12 cellular contexts compared by ENCODE assay signal in the genomic region with DNA sequence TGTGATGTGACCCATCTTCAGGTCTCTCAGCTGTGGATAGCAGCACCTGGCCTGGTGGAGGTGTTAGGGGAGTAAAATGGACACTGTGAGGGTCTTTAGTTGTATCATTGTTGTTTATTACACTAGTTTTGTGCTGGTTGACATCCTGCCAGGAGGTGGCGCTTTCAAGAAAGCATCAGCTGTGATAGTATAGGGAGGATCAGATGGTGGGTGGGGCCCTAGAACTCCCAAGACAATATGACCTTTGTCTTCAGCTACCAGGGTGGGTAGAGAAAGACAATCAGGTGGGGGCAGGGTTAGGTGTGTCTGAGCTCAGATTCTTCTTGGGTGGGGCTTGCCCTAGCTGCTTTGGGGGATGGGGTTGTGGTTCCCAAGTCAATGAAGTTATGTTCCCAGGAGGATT.
A peak's percentile ranks its signal among the peaks of the same experiment; 100 is the strongest.
DNase-seq lines count a peak whose midpoint lies in the region; ATAC-seq and TF ChIP-seq lines count a peak whose summit lies in the region.
"Had no signal": no experiment of that assay in that cellular context is flagged by ENCODE, and none has a peak within 500 bp of the region (broad histone marks: within the 10 kb centered on the region; RNA-seq: fewer than 3 reads in every experiment).

No MANE protein-coding gene starts in this region.

- TF ChIP-seq CTCF in H9 (conservative IDR thresholded peaks at IDR 0.05) (peak; percentile 76), WTC11 (IDR thresholded peaks at IDR 0.05) (no peak), mucosa of descending colon (IDR thresholded peaks at IDR 0.05) (no peak), tibial nerve (IDR thresholded peaks at IDR 0.05) (no peak)

- no peak overlapping the region for H3K23ac ChIP-seq in H9 (ENCODE audit: insufficient read length, low read depth, low read length)

- peaks cover 0 to 58% (median 21%) of the 10 kb centered on the region in 3 experiments; a peak in 5 of 7 replicates for H3K36me3 Mint-ChIP-seq in H9 (ENCODE audit: insufficient read depth in 1 of 3, low read depth in 3 of 3)
- H3K36me3 Mint-ChIP-seq in WTC11, result peaks cover 10% of the 10 kb centered on the region
- H3K36me3 Mint-ChIP-seq: naive thymus-derived CD4-positive, alpha-beta T cell had no signal

- H2BK12ac ChIP-seq in H9 (ENCODE audit: insufficient read length, low read depth, low read length), result no peak overlapping the region

- intact Hi-C loops in mucosa of descending colon (cut with DNase I, micrococcal nuclease), result no loop called here

- POLR2A ChIA-PET in WTC11 (lab: Charles Lee), result no interaction called here

- H3T11ph ChIP-seq in H9 (ENCODE audit: low read length), result no peak overlapping the region

- H2AK5ac ChIP-seq in H9 (ENCODE audit: insufficient read length, low read length), result no peak overlapping the region

- H3K4me1 ChIP-seq in H9 (ENCODE audit: insufficient read depth, low read length) (no peaks in the 10 kb centered on the region), mucosa of descending colon (ENCODE audit: low read depth) (no peaks in the 10 kb centered on the region), tibial nerve (no peaks in the 10 kb centered on the region)
- H3K4me1 ChIP-seq: uterus had no signal

- no peak overlapping the region for H2BK120ac ChIP-seq in H9 (ENCODE audit: low read depth, low read length, poor library complexity, severe bottlenecking)

- H3K27ac ChIP-seq in H9 (ENCODE audit: insufficient read length, low read depth, low read length) (no peak overlapping the region), tibial nerve (no peak overlapping the region)
- H3K27ac ChIP-seq: uterus had no signal

- TF ChIP-seq EP300 in tibial nerve (IDR thresholded peaks at IDR 0.05), result no peak

- H3K23me2 ChIP-seq in H9 (ENCODE audit: insufficient read length, low read depth, low read length, poor library complexity, severe bottlenecking), result no peaks in the 10 kb centered on the region

- H3K79me1 ChIP-seq in H9 (ENCODE audit: insufficient read depth, low read depth, low read length, poor library complexity, severe bottlenecking), result no peaks in the 10 kb centered on the region

- H3K4me2 ChIP-seq in H9 (ENCODE audit: insufficient read depth, insufficient read length, low read length), result no peak overlapping the region

- peak; percentile 64 for ATAC-seq in WTC11
- peak; percentile 87 for ATAC-seq in mucosa of descending colon
- ATAC-seq: naive thymus-derived CD4-positive, alpha-beta T cell had no signal

- no peak for TF ChIP-seq POLR2A in tibial nerve (IDR thresholded peaks at IDR 0.05)

- H2BK20ac ChIP-seq in H9 (ENCODE audit: low read depth, low read length, poor library complexity, severe bottlenecking), result no peak overlapping the region

- no peak overlapping the region for H3K9ac ChIP-seq in H9 (ENCODE audit: extremely low read depth, insufficient read length, low read length)

- H2BK5ac ChIP-seq in H9 (ENCODE audit: insufficient read length, low read length), result no peak overlapping the region

- H3K4me3 ChIP-seq in mucosa of descending colon, result no peak overlapping the region
- H3K4me3 ChIP-seq in tibial nerve, result no peak overlapping the region
- H3K4me3 ChIP-seq: uterus had no signal

- H3K56ac ChIP-seq in H9 (ENCODE audit: insufficient read length, low read depth, low read length), result no peak overlapping the region

- H3K4me1 Mint-ChIP-seq in H9 (peaks cover 23 to 31% of the 10 kb centered on the region in 2 experiments), WTC11 (peaks cover 16% of the 10 kb centered on the region)

- H3K18ac ChIP-seq in H9 (ENCODE audit: insufficient read length, low read depth, low read length), result no peak overlapping the region

- H4K5ac ChIP-seq in H9 (ENCODE audit: insufficient read length, low read depth, low read length), result no peak overlapping the region

- H3K27me3 Mint-ChIP-seq in H9 (ENCODE audit: low read depth), result no peaks in the 10 kb centered on the region
- no peaks in the 10 kb centered on the region for H3K27me3 Mint-ChIP-seq in WTC11 (ENCODE audit: low read depth)
- H3K27me3 Mint-ChIP-seq: central memory CD8-positive, alpha-beta T cell; naive thymus-derived CD4-positive, alpha-beta T cell had no signal

- H3K9me3 Mint-ChIP-seq in H9, result peaks cover 27 to 64% of the 10 kb centered on the region in 2 experiments
- H3K9me3 Mint-ChIP-seq in WTC11, result peaks cover 21% of the 10 kb centered on the region
- H3K9me3 Mint-ChIP-seq: central memory CD8-positive, alpha-beta T cell had no signal

- H2AFZ ChIP-seq in H9 (ENCODE audit: low read length), result no peak overlapping the region

- CTCF ChIA-PET in WTC11 (lab: Charles Lee), result interaction anchor here (1.9 kb wide), 1 partner anchor 100 kb away, joined by 10 read pairs; no protein-coding TSS in a partner anchor

- H3K9me3 ChIP-seq in H9 (ENCODE audit: control insufficient read depth, low read depth, low read length) (no peaks in the 10 kb centered on the region), mucosa of descending colon (no peaks in the 10 kb centered on the region), tibial nerve (no peaks in the 10 kb centered on the region)
- H3K9me3 ChIP-seq: uterus had no signal

- H4K20me1 ChIP-seq in H9 (ENCODE audit: control insufficient read depth, insufficient read depth, insufficient read length), result no peaks in the 10 kb centered on the region

- peak overlapping the region; percentile 28; the same call in 1 of the 2 replicates for H2BK15ac ChIP-seq in H9 (ENCODE audit: low read depth, low read length)

- DNase-seq in activated CD4-positive, CD25-positive, alpha-beta regulatory T cell treated with anti-CD3 and anti-CD28 coated beads, Interleukin-2, amount 50 U/mL, for 72 hours, result peak; percentile 31
- no peak for DNase-seq in activated CD4-positive, CD25-positive, alpha-beta regulatory T cell (lab: John Stamatoyannopoulos, UW)
- DNase-seq in H9 (peak; percentile 63), WTC11 (ENCODE audit: low spot score) (peak; percentile 36), mucosa of descending colon (peak; percentile 38 to 78 (median 47)), NCI-H1930 (lab: John Stamatoyannopoulos, UW) (no peak), iPS-NIHi7 (ENCODE audit: extremely low spot score) (no peak), tibial nerve (ENCODE audit: low spot score in 2 of 2) (no peak)
- DNase-seq: C1 segment of cervical spinal cord, uterus had no signal

- H3K14ac ChIP-seq in H9 (ENCODE audit: insufficient read depth, low read length), result no peak overlapping the region

- H3K27me3 ChIP-seq in H9 (ENCODE audit: insufficient read depth, low read length) (no peaks in the 10 kb centered on the region), tibial nerve (no peaks in the 10 kb centered on the region)

- H3K4me3 Mint-ChIP-seq in H9 (no peak overlapping the region), WTC11 (no peak overlapping the region)
- H3K4me3 Mint-ChIP-seq: central memory CD8-positive, alpha-beta T cell had no signal

- WGBS in H9 (ENCODE audit: extremely low coverage, insufficient read length, low lambda C conversion rate), result no CpG with 5 or more reads among the region's 1 CpG
- 50 to 100% methylated on average over 1 of the region's 1 CpG for WGBS in tibial nerve, 2 donors

- H3K36me3 ChIP-seq in mucosa of descending colon (ENCODE audit: low read depth) (no peaks in the 10 kb centered on the region), tibial nerve (no peaks in the 10 kb centered on the region)
- H3K36me3 ChIP-seq: uterus had no signal

- H4K8ac ChIP-seq in H9 (replicated peaks; ENCODE audit: insufficient read length, low read depth, low read length), result no peak overlapping the region

- peak overlapping the region in 2 of 3 experiments; percentile 91 to 97; a peak in 4 of 7 replicates for H3K27ac Mint-ChIP-seq in H9
- H3K27ac Mint-ChIP-seq in WTC11, result no peak overlapping the region; the same call in 1 of the 2 replicates
- H3K27ac Mint-ChIP-seq: naive thymus-derived CD4-positive, alpha-beta T cell had no signal

- H4K91ac ChIP-seq in H9 (ENCODE audit: insufficient read length, low read depth, low read length), result no peak overlapping the region

- H3K4ac ChIP-seq in H9 (ENCODE audit: low read depth, low read length), result no peak overlapping the region

- no peaks in the 10 kb centered on the region for H3K79me2 ChIP-seq in H9 (ENCODE audit: insufficient read depth, low read length)

TF ChIP-seq in WTC11, 78 proteins besides CTCF, POLR2A, EP300 and RAD21 (continues in another document):
- TF ChIP-seq, protein P1, sequence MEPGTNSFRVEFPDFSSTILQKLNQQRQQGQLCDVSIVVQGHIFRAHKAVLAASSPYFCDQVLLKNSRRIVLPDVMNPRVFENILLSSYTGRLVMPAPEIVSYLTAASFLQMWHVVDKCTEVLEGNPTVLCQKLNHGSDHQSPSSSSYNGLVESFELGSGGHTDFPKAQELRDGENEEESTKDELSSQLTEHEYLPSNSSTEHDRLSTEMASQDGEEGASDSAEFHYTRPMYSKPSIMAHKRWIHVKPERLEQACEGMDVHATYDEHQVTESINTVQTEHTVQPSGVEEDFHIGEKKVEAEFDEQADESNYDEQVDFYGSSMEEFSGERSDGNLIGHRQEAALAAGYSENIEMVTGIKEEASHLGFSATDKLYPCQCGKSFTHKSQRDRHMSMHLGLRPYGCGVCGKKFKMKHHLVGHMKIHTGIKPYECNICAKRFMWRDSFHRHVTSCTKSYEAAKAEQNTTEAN (CRISPR knock-in tag; IDR thresholded peaks at IDR 0.05), result no peak
- TF ChIP-seq TCF7 (CRISPR knock-in tag; IDR thresholded peaks at IDR 0.05; ENCODE audit: low read depth) (no peak), ZNF396 (CRISPR knock-in tag; IDR thresholded peaks at IDR 0.05; ENCODE audit: borderline replicate concordance) (no peak), CREM (CRISPR knock-in tag; IDR thresholded peaks at IDR 0.05) (no peak)
- TF ChIP-seq, protein P2, sequence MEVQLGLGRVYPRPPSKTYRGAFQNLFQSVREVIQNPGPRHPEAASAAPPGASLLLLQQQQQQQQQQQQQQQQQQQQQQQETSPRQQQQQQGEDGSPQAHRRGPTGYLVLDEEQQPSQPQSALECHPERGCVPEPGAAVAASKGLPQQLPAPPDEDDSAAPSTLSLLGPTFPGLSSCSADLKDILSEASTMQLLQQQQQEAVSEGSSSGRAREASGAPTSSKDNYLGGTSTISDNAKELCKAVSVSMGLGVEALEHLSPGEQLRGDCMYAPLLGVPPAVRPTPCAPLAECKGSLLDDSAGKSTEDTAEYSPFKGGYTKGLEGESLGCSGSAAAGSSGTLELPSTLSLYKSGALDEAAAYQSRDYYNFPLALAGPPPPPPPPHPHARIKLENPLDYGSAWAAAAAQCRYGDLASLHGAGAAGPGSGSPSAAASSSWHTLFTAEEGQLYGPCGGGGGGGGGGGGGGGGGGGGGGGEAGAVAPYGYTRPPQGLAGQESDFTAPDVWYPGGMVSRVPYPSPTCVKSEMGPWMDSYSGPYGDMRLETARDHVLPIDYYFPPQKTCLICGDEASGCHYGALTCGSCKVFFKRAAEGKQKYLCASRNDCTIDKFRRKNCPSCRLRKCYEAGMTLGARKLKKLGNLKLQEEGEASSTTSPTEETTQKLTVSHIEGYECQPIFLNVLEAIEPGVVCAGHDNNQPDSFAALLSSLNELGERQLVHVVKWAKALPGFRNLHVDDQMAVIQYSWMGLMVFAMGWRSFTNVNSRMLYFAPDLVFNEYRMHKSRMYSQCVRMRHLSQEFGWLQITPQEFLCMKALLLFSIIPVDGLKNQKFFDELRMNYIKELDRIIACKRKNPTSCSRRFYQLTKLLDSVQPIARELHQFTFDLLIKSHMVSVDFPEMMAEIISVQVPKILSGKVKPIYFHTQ (CRISPR knock-in tag; IDR thresholded peaks at IDR 0.05), result no peak

Comparison
In these comparisons a context has a peak if more than half of its experiments do, and no peak if none do; other contexts are left out.
1. DNase-seq: peak in activated CD4-positive, CD25-positive, alpha-beta regulatory T cell treated with anti-CD3 and anti-CD28 coated beads, Interleukin-2, amount 50 U/mL, for 72 hours (single experiment), H9 (single experiment), WTC11 (single experiment) and mucosa of descending colon (3 of 3); none in activated CD4-positive, CD25-positive, alpha-beta regulatory T cell (0 of 4), NCI-H1930 (0 of 2), iPS-NIHi7 (single experiment) and tibial nerve (0 of 2).